8 cellular contexts compared by ENCODE assay signal in the genomic region with DNA sequence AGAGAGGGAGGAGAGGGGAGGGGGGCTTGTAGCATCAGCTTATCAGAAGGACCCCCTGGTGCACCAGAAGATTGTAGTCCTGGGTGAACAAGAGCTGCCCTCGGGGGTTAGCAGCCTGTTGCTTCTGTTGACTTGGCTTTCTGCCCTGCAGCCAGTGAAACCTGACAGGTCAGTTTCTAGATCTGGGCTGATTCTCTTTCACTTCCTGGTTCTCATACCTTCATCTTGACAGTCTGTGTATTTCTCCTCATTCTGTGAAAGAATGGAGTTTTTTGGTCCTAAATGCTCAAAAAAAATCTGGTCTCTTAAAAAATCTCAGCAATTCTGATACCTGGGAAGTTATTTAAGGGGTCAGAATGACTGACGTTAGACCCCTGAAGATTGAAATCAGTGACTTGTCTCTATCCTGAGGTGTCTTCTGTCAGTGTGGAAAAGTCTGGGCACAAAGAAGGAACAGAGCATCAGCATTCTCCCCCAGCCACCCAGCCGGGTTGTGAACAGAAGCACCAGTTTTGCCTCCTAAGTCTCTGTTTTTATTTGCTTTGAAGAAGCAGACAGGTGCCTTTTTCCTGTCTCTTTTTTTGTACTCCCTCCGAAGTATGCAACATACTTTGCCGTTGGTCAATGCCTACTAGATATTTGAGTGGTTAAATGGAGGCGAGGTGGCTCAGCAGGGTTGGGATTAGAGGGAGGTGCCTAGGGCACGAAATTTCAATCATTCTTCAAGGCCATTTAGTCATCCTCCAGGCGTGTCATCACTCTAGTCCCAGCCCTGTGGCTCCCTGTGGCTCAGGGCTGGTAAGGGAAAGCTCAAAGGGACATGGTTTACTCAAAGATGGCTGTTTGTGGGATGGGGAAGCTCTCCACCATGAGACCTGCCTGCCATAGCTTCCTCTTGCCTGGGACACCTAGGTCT. TPM values are rescaled to one million over a fixed set of nuclear protein-coding genes. Genes with fewer than 3 reads are reported as not detected.
DNase-seq lines count a peak whose midpoint lies in the region; ATAC-seq and TF ChIP-seq lines count a peak whose summit lies in the region.

No MANE protein-coding gene starts in this region.

- H3K27me3 ChIP-seq in BLaER1 treated with 17β-estradiol and CSF1 and Interleukin-3, amounts not matched to agents 10 nM and 100 nM, result no peaks in the 10 kb centered on the region
- no peaks in the 10 kb centered on the region for H3K27me3 ChIP-seq in esophagus squamous epithelium

- no peak for TF ChIP-seq POLR2A in esophagus squamous epithelium (IDR thresholded peaks at IDR 0.05)

- H3K4me3 ChIP-seq in BLaER1 treated with 17β-estradiol and CSF1 and Interleukin-3, amounts not matched to agents 10 nM and 100 nM, result no peak overlapping the region
- peak overlapping the region in 1 of 4 donors; percentile 8 for H3K4me3 ChIP-seq in esophagus squamous epithelium
- H3K4me3 ChIP-seq in urinary bladder (ENCODE audit: low read depth, low read length), result no peak overlapping the region

- no peaks in the 10 kb centered on the region for H4K20me1 ChIP-seq in BLaER1 treated with 17β-estradiol and CSF1 and Interleukin-3, amounts not matched to agents 10 nM and 100 nM

- 32 to 44% methylated on average over 8 of the region's 8 CpGs for WGBS in esophagus squamous epithelium, 2 donors
- 73% methylated on average over 8 of the region's 8 CpGs for WGBS in urinary bladder

- H3K36me3 ChIP-seq in BLaER1 treated with 17β-estradiol and CSF1 and Interleukin-3, amounts not matched to agents 10 nM and 100 nM, result no peaks in the 10 kb centered on the region
- peaks cover 0 to 27% (median 0%) of the 10 kb centered on the region in 3 donors for H3K36me3 ChIP-seq in esophagus squamous epithelium
- no peaks in the 10 kb centered on the region for H3K36me3 ChIP-seq in urinary bladder (ENCODE audit: insufficient read depth)

- peak; percentile 47 for ATAC-seq in GM18909 (IDR thresholded peaks at IDR 0.05; ENCODE audit: poor library complexity, unreplicated experiment)
- peak; percentile 27 for ATAC-seq in HG03060 (IDR thresholded peaks at IDR 0.05; ENCODE audit: low read depth, unreplicated experiment)
- no peak for ATAC-seq in Right ventricle myocardium inferior
- no peak for ATAC-seq in left ventricle myocardium superior

- H3K4me1 ChIP-seq in BLaER1 treated with 17β-estradiol and CSF1 and Interleukin-3, amounts not matched to agents 10 nM and 100 nM, result peaks cover 43 to 100% (median 99%) of the 10 kb centered on the region in 10 experiments
- H3K4me1 ChIP-seq in esophagus squamous epithelium (peaks cover 37 to 75% (median 42%) of the 10 kb centered on the region in 3 donors), urinary bladder (ENCODE audit: insufficient read depth) (no peaks in the 10 kb centered on the region)

- intact Hi-C loops in esophagus squamous epithelium (cut with DNase I) (no loop called here), Right ventricle myocardium inferior (cut with DNase I) (no loop called here), left ventricle myocardium superior (cut with micrococcal nuclease) (no loop called here)

- peak overlapping the region; percentile 5 to 90 (median 68); a peak in 21 of 22 replicates for H3K4me2 ChIP-seq in BLaER1 treated with 17β-estradiol and CSF1 and Interleukin-3, amounts not matched to agents 10 nM and 100 nM

- peaks cover 0 to 27% (median 0%) of the 10 kb centered on the region in 11 experiments; a peak in 6 of 22 replicates for H3K9me3 ChIP-seq in BLaER1 treated with 17β-estradiol and CSF1 and Interleukin-3, amounts not matched to agents 10 nM and 100 nM (replicated peaks in 1 of 11)
- no peaks in the 10 kb centered on the region for H3K9me3 ChIP-seq in esophagus squamous epithelium

- TF ChIP-seq CTCF in esophagus squamous epithelium (IDR thresholded peaks at IDR 0.05), result no peak

- DNase-seq in NCI-H460 (ENCODE audit: extremely low read depth, low read depth) (peak; percentile 6), esophagus squamous epithelium (lab: John Stamatoyannopoulos, UW) (no peak), Right ventricle myocardium inferior (ENCODE audit: missing footprints) (no peak), left ventricle myocardium superior (no peak)

- peak overlapping the region in 2 of 11 experiments; percentile 10 to 19; a peak in 2 of 22 replicates for H3K9ac ChIP-seq in BLaER1 treated with 17β-estradiol and CSF1 and Interleukin-3, amounts not matched to agents 10 nM and 100 nM

- peak overlapping the region in 6 of 11 experiments; percentile 10 to 77 (median 59); a peak in 9 of 22 replicates for H3K27ac ChIP-seq in BLaER1 treated with 17β-estradiol and CSF1 and Interleukin-3, amounts not matched to agents 10 nM and 100 nM
- H3K27ac ChIP-seq in esophagus squamous epithelium, result peak overlapping the region; percentile 78 to 91 (median 83)
- H3K27ac ChIP-seq in urinary bladder (ENCODE audit: low read depth), result peak overlapping the region; percentile 11

RNA-seq across cellular contexts. Expression of gene TTC9, which starts 24.0 kb away (rescaled TPM):
- total RNA-seq in NCI-H460 (2014; rRNA removed; shearing (Covaris generic)), result 0.67 and 0.95 TPM in 2 replicates
- 0.18 TPM in 1 of 2 replicates, not detected in the other for polyA plus RNA-seq in NCI-H460 (2014; cell fraction: nucleus; rRNA removed)
- total RNA-seq in esophagus squamous epithelium (10 to 100 TPM; 22.5 to 50.6 (median 32.5) TPM), urinary bladder (1.7 TPM), Right ventricle myocardium inferior (0.70 TPM), left ventricle myocardium superior (0.67 TPM)
- 0.96 TPM for polyA plus RNA-seq in urinary bladder

Comparison
In these comparisons a context has a peak if more than half of its experiments do, and no peak if none do; other contexts are left out.
1. H3K27ac ChIP-seq: peak in every context shown above with its lines; median percentile 83 in esophagus squamous epithelium; 59 in BLaER1 treated with 17β-estradiol and CSF1 and Interleukin-3, amounts not matched to agents 10 nM and 100 nM; 11 in urinary bladder.
2. ATAC-seq: peak in GM18909 (single experiment) and HG03060 (single experiment); none in Right ventricle myocardium inferior (single experiment) and left ventricle myocardium superior (single experiment).